Comparison of ENCODE assay signal across 1 cellular context in the genomic region with DNA sequence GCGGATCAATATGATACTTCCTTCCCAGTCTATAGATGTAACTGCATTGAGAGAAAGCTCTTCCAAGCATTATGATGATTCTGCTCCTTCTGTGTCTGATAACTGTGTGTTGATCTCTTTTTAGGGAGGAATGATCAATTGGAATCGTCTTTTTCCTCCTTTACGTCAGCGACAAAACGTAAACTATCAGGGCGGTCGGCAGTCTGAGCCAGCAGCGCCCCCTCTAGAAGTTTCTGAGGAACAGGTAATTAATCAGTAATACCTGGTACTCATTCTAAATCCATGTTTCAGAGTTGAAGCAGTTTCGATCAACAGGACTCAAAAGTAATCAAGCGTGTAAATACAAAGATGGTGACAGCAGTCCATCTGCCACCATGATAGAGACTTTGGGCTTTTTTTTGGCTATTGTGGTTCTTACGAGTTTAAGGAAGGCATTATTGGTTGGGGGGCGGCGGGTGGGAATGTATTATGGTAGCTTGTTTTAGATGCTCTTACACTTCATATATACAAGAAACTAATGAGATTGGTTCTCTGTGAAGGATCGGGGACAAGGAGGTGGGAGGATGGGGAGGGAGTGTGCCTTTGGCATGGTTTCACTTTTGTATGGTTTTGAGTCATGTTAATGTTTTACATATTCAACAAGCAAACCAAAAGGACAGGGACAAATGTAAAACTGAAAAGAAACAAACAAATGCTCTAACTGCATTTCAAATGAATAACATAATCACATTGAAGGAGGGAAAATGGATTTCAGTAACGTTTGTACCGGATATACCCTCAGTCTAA.
TF ChIP-seq lines count a peak whose summit lies in the region.

No MANE protein-coding gene starts in this region.

TF ChIP-seq in GM23338, 12 proteins besides CTCF, POLR2A, EP300 and RAD21:
- TF ChIP-seq ZNF331 (CRISPR knock-in tag; IDR thresholded peaks at IDR 0.05; ENCODE audit: low read depth) (no peak), EZH2phosphoT487 (IDR thresholded peaks at IDR 0.05; ENCODE audit: unreplicated experiment) (no peak), POLR2AphosphoS5 (IDR thresholded peaks at IDR 0.05; ENCODE audit: low read depth) (no peak), ZNF114 (CRISPR knock-in tag; IDR thresholded peaks at IDR 0.05) (no peak), CREB1 (CRISPR knock-in tag; IDR thresholded peaks at IDR 0.05; ENCODE audit: low read depth) (no peak), STAT1 (IDR thresholded peaks at IDR 0.05; ENCODE audit: unreplicated experiment) (no peak), ETS1 (IDR thresholded peaks at IDR 0.05) (no peak), JUNB (IDR thresholded peaks at IDR 0.05; ENCODE audit: unreplicated experiment) (no peak), EZH2 (IDR thresholded peaks at IDR 0.05; ENCODE audit: low read depth, unreplicated experiment) (no peak), ZNF462 (CRISPR knock-in tag; IDR thresholded peaks at IDR 0.05) (no peak), NANOG (IDR thresholded peaks at IDR 0.05; ENCODE audit: borderline replicate concordance) (no peak)
- TF ChIP-seq, protein P1, sequence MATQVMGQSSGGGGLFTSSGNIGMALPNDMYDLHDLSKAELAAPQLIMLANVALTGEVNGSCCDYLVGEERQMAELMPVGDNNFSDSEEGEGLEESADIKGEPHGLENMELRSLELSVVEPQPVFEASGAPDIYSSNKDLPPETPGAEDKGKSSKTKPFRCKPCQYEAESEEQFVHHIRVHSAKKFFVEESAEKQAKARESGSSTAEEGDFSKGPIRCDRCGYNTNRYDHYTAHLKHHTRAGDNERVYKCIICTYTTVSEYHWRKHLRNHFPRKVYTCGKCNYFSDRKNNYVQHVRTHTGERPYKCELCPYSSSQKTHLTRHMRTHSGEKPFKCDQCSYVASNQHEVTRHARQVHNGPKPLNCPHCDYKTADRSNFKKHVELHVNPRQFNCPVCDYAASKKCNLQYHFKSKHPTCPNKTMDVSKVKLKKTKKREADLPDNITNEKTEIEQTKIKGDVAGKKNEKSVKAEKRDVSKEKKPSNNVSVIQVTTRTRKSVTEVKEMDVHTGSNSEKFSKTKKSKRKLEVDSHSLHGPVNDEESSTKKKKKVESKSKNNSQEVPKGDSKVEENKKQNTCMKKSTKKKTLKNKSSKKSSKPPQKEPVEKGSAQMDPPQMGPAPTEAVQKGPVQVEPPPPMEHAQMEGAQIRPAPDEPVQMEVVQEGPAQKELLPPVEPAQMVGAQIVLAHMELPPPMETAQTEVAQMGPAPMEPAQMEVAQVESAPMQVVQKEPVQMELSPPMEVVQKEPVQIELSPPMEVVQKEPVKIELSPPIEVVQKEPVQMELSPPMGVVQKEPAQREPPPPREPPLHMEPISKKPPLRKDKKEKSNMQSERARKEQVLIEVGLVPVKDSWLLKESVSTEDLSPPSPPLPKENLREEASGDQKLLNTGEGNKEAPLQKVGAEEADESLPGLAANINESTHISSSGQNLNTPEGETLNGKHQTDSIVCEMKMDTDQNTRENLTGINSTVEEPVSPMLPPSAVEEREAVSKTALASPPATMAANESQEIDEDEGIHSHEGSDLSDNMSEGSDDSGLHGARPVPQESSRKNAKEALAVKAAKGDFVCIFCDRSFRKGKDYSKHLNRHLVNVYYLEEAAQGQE (IDR thresholded peaks at IDR 0.05; ENCODE audit: unreplicated experiment) = no peak
